Comparison of ENCODE assay signal across 1 cellular context in the genomic region with DNA sequence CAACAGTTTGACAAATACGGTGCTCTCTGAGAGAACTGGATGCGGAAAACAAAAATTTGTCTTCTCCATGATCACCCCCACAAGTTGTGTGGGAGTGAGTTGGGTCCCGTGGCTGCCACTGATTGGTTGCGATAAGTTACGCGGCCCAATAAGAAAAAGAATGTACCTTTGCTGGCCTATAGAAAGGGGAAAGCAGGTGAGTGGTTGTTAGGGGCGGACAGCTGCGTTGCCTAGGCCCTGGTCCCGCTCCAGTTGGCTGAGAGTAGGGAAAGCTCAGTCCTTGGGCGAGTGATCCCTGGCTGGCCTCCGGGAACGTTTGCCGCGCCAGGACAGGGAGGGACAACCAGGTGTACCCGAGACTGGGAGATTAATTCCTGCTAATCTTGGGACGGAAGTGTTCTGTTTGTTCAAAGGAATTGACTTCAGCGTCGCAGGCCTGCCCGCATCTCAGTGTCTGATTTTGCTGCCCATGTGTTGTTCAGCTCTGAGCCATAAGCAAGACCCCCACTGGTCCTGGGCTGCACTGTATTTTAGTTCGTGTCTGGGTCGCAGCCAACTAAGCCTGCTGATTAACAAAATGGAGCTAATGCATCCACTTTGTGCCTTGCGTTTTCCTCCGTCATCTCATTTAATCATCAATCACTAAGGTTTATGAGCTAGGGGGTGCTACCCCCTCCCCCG.
TF ChIP-seq lines count a peak whose summit lies in the region.

No MANE protein-coding gene starts in this region.

TF ChIP-seq in endothelial cell of umbilical vein, 7 proteins besides CTCF, POLR2A, EP300 and RAD21:
- TF ChIP-seq MAX (IDR thresholded peaks at IDR 0.05; ENCODE audit: insufficient read depth, insufficient read length) (no peak), MYC (IDR thresholded peaks at IDR 0.05; ENCODE audit: low read depth, low read length) (no peak), GATA2 (IDR thresholded peaks at IDR 0.05; ENCODE audit: insufficient read depth, insufficient read length, low read depth, low read length) (no peak), FOS (IDR thresholded peaks at IDR 0.05; ENCODE audit: borderline replicate concordance, insufficient read depth, low read length) (no peak), EZH2 (IDR thresholded peaks at IDR 0.05; ENCODE audit: borderline replicate concordance, low read depth, low read length, severe bottlenecking) (no peak), JUN (IDR thresholded peaks at IDR 0.05; ENCODE audit: borderline replicate concordance, insufficient read depth, insufficient read length, low read depth) (no peak), POLR2AphosphoS5 (IDR thresholded peaks at IDR 0.05; ENCODE audit: insufficient read depth, low read depth, low read length) (no peak)
